9 cellular contexts compared by ENCODE assay signal in genomic region chr15:68271854-68272471, GRCh38. TPM values are rescaled to one million over a fixed set of nuclear protein-coding genes. Genes with fewer than 3 reads are reported as not detected.
DNase-seq lines count a peak whose midpoint lies in the region; ATAC-seq and TF ChIP-seq lines count a peak whose summit lies in the region.
"Had no signal": no experiment of that assay in that cellular context is flagged by ENCODE, and none has a peak within 500 bp of the region (broad histone marks: within the 10 kb centered on the region; RNA-seq: fewer than 3 reads in every experiment).

No MANE protein-coding gene starts in this region.

- intact Hi-C loops in mucosa of descending colon (cut with DNase I, micrococcal nuclease), result no loop called here

- no peak for TF ChIP-seq CTCF in mucosa of descending colon (IDR thresholded peaks at IDR 0.05)

- H3K9me3 ChIP-seq in mucosa of descending colon (no peaks in the 10 kb centered on the region), Karpas-422 (ENCODE audit: low read length) (no peaks in the 10 kb centered on the region)

- H3K4me1 ChIP-seq in mucosa of descending colon (ENCODE audit: low read depth) (peaks cover 6% of the 10 kb centered on the region), Karpas-422 (ENCODE audit: low read length) (peaks cover 12% of the 10 kb centered on the region)

- H3K79me2 ChIP-seq in Karpas-422 (ENCODE audit: low read length), result no peaks in the 10 kb centered on the region

- no peaks in the 10 kb centered on the region for H3K9me2 ChIP-seq in Karpas-422 (replicated peaks; ENCODE audit: insufficient read depth, low read length)

- H3K27ac ChIP-seq in epithelial cell of prostate (peak overlapping the region; percentile 100), Karpas-422 (ENCODE audit: low read length) (no peak overlapping the region)
- H3K27ac ChIP-seq: HL-60 had no signal

- DNase-seq in ACHN (peak; percentile 53), NCI-H2227 (lab: John Stamatoyannopoulos, UW; ENCODE audit: unreplicated experiment) (peak; percentile 42), epithelial cell of prostate (ENCODE audit: low read depth, low spot score) (peak; percentile 100), mucosa of gallbladder (ENCODE audit: low spot score) (peak; percentile 24), mucosa of descending colon (no peak), Karpas-422 (no peak)

- no peak overlapping the region for H3K4me2 ChIP-seq in Karpas-422 (ENCODE audit: low read depth, low read length, poor library complexity, severe bottlenecking)

- H3K9ac ChIP-seq in Karpas-422 (ENCODE audit: low read length), result no peak overlapping the region

- H3K27me3 ChIP-seq in Karpas-422 (ENCODE audit: low read length), result no peaks in the 10 kb centered on the region

- H4K20me1 ChIP-seq in Karpas-422 (ENCODE audit: insufficient read depth, low read depth, low read length), result no peaks in the 10 kb centered on the region

- H3K4me3 ChIP-seq in mucosa of descending colon (no peak overlapping the region), Karpas-422 (ENCODE audit: low read length) (no peak overlapping the region)

- ATAC-seq in HG02840 (IDR thresholded peaks at IDR 0.05; ENCODE audit: low FRiP score, unreplicated experiment), result no peak
- no peak for ATAC-seq in mucosa of descending colon
- ATAC-seq in GM18511 (IDR thresholded peaks at IDR 0.05; ENCODE audit: unreplicated experiment), result no peak

- H2AFZ ChIP-seq in Karpas-422 (ENCODE audit: low read length), result no peak overlapping the region

- H3K36me3 ChIP-seq in mucosa of descending colon (ENCODE audit: low read depth) (no peaks in the 10 kb centered on the region), Karpas-422 (ENCODE audit: insufficient read depth, low read length) (no peaks in the 10 kb centered on the region)

- in situ Hi-C loops in ACHN (cut with HindIII; ENCODE audit: low pct_ligation_motif_present, low pct_unique_long_range_greater_than_20kb, low sequenced_read_pairs), result no loop called here

RNA-seq across cellular contexts. Expression of gene FEM1B, which starts 5.6 kb away (rescaled TPM):
- 51.7 TPM for total RNA-seq in mucosa of gallbladder
- 10 to 100 TPM; 50.4 to 65.3 (median 65.3) TPM for total RNA-seq in mucosa of descending colon
- total RNA-seq in Karpas-422 (2014; rRNA removed; shearing (Covaris generic); ENCODE audit: low replicate concordance), result 24.4 and 47.5 TPM in 2 replicates

RNA-seq across cellular contexts. Expression of gene CLN6, which starts 42.4 kb away (rescaled TPM):
- total RNA-seq in mucosa of gallbladder (25.7 TPM), mucosa of descending colon (10 to 100 TPM; 20.1 to 39.2 (median 31.0) TPM)
- total RNA-seq in Karpas-422 (2014; rRNA removed; shearing (Covaris generic); ENCODE audit: low replicate concordance), result 30.2 and 80.0 TPM in 2 replicates

Comparison
In these comparisons a context has a peak if more than half of its experiments do, and no peak if none do; other contexts are left out.
1. DNase-seq: peak in ACHN (single experiment), NCI-H2227 (single experiment), epithelial cell of prostate (single experiment) and mucosa of gallbladder (single experiment); none in mucosa of descending colon (0 of 3) and Karpas-422 (single experiment).